13 cellular contexts compared by ENCODE assay signal in the genomic region with DNA sequence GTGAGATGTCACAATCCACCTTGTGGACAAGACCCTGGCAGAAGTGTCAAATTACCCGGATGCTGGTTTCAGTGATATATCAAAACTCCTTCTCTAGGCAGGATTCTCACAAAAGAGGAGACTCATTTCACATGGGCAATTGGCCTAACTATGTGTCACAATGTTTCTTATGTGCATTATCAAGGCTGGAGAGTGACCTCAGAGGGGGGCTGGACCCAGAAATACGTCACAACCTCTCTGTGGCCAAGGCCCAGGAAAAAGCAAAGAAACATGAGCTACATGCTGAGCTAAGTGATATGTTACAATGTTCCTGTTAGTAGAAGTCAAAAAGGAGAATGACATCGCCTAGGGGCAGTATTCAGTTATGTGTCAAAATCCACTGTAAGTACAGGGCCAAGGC.
DNase-seq lines count a peak whose midpoint lies in the region; ATAC-seq and TF ChIP-seq lines count a peak whose summit lies in the region.
"Had no signal": no experiment of that assay in that cellular context is flagged by ENCODE, and none has a peak within 500 bp of the region (broad histone marks: within the 10 kb centered on the region; RNA-seq: fewer than 3 reads in every experiment).

No MANE protein-coding gene starts in this region.

- no peaks in the 10 kb centered on the region for H4K20me1 ChIP-seq in GM23248 (ENCODE audit: insufficient read depth)

- H3K27me3 Mint-ChIP-seq in activated T-cell treated with anti-CD3 and anti-CD28 coated beads, Interleukin-2, amount 50 U/mL, for 4 hours (ENCODE audit: low read depth), result no peaks in the 10 kb centered on the region
- H3K27me3 Mint-ChIP-seq: CD4-positive, CD25-positive, alpha-beta regulatory T cell had no signal

- intact Hi-C loops in testis (cut with DNase I; ENCODE audit: low total_unique reads), result no loop called here

- no peaks in the 10 kb centered on the region; the same call in 1 of the 2 replicates for H3K4me1 ChIP-seq in GM23248 (ENCODE audit: insufficient read depth)
- no peaks in the 10 kb centered on the region for H3K4me1 ChIP-seq in testis
- H3K4me1 ChIP-seq: A549, HAP-1 had no signal

- H2AFZ ChIP-seq in GM23248, result no peak overlapping the region

- H3K27ac ChIP-seq in GM23248 (no peak overlapping the region), testis (no peak overlapping the region)
- H3K27ac ChIP-seq: A549 had no signal

- H3K27me3 ChIP-seq in GM23248 (replicated peaks; ENCODE audit: insufficient read depth) (no peaks in the 10 kb centered on the region), testis (no peaks in the 10 kb centered on the region)

- H3K4me2 ChIP-seq in GM23248 (ENCODE audit: unreplicated experiment), result no peak overlapping the region
- H3K4me2 ChIP-seq: A549 had no signal

- no peaks in the 10 kb centered on the region for H3K36me3 Mint-ChIP-seq in activated T-cell treated with anti-CD3 and anti-CD28 coated beads, Interleukin-2, amount 50 U/mL, for 4 hours (ENCODE audit: insufficient read depth)
- H3K36me3 Mint-ChIP-seq: CD4-positive, CD25-positive, alpha-beta regulatory T cell had no signal

- H3K9me2 ChIP-seq in GM23248 (ENCODE audit: insufficient read depth), result no peaks in the 10 kb centered on the region

- no peaks in the 10 kb centered on the region for H3K36me3 ChIP-seq in GM23248 (ENCODE audit: low read depth)
- no peaks in the 10 kb centered on the region for H3K36me3 ChIP-seq in testis (ENCODE audit: low read depth, missing control alignments)
- H3K36me3 ChIP-seq: HAP-1 had no signal

- no peak overlapping the region for H3K9ac ChIP-seq in GM23248

- H3K4me3 ChIP-seq in GM23248, result no peak overlapping the region
- no peak overlapping the region for H3K4me3 ChIP-seq in testis
- H3K4me3 ChIP-seq: A549, GM12878, HAP-1, K562 had no signal

- H3K9me3 ChIP-seq in GM23248 (ENCODE audit: low read depth) (no peaks in the 10 kb centered on the region), testis (no peaks in the 10 kb centered on the region)
- H3K9me3 ChIP-seq: A549, HAP-1 had no signal

- no peak overlapping the region for H3K4me3 Mint-ChIP-seq in activated T-cell treated with anti-CD3 and anti-CD28 coated beads, Interleukin-2, amount 50 U/mL, for 4 hours
- H3K4me3 Mint-ChIP-seq: CD4-positive, CD25-positive, alpha-beta regulatory T cell had no signal

- H3K9me3 Mint-ChIP-seq in activated T-cell treated with anti-CD3 and anti-CD28 coated beads, Interleukin-2, amount 50 U/mL, for 4 hours, result no peaks in the 10 kb centered on the region

- ATAC-seq in GM18907 (IDR thresholded peaks at IDR 0.05; ENCODE audit: unreplicated experiment), result no peak
- no peak for ATAC-seq in activated T-cell treated with anti-CD3 and anti-CD28 coated beads, Interleukin-2, amount 50 U/mL, for 4 hours
- ATAC-seq: A549, GM12878, K562 had no signal

- no peaks in the 10 kb centered on the region for H3K79me2 ChIP-seq in GM23248 (ENCODE audit: insufficient read depth)

- no peak for TF ChIP-seq POLR2A in testis (IDR thresholded peaks at IDR 0.05)

- 67 to 70% methylated on average over 3 of the region's 3 CpGs for WGBS in GM23248 (ENCODE audit: low coverage in 1 of 2, low lambda C conversion rate in 2 of 2, missing lambda C conversion rate in 2 of 2), 2 experiments
- WGBS in testis, 2 donors, result 53 to 65% methylated on average over 3 of the region's 3 CpGs

- no peak for TF ChIP-seq CTCF in testis (IDR thresholded peaks at IDR 0.05)

- no peaks in the 10 kb centered on the region for H3K4me1 Mint-ChIP-seq in activated T-cell treated with anti-CD3 and anti-CD28 coated beads, Interleukin-2, amount 50 U/mL, for 4 hours (ENCODE audit: low read depth)
- H3K4me1 Mint-ChIP-seq: CD4-positive, CD25-positive, alpha-beta regulatory T cell had no signal

- in situ Hi-C loops in GM23248 (cut with MboI), result no loop called here

- H3F3A ChIP-seq in GM23248 (ENCODE audit: insufficient read depth), result peaks cover 14% of the 10 kb centered on the region

- DNase-seq in GM23248, result peak; percentile 56
- peak; percentile 29 for DNase-seq in NCI-H69 (lab: John Stamatoyannopoulos, UW)
- peak; percentile 1 for DNase-seq in left kidney (ENCODE audit: low read depth, low spot score)
- peak; percentile 72 for DNase-seq in testis
- no peak for DNase-seq in activated T-cell treated with anti-CD3 and anti-CD28 coated beads, Interleukin-2, amount 50 U/mL, for 4 hours
- DNase-seq in NCI-H524 (lab: John Stamatoyannopoulos, UW), result no peak
- DNase-seq: CD4-positive, CD25-positive, alpha-beta regulatory T cell; DMS53 had no signal

Comparison
In these comparisons a context has a peak if more than half of its experiments do, and no peak if none do; other contexts are left out.
1. DNase-seq: peak in GM23248 (single experiment), NCI-H69 (single experiment), left kidney (single experiment) and testis (single experiment); none in activated T-cell treated with anti-CD3 and anti-CD28 coated beads, Interleukin-2, amount 50 U/mL, for 4 hours (single experiment) and NCI-H524 (0 of 2).